Comparison of ENCODE assay signal across 8 cellular contexts in the genomic region with DNA sequence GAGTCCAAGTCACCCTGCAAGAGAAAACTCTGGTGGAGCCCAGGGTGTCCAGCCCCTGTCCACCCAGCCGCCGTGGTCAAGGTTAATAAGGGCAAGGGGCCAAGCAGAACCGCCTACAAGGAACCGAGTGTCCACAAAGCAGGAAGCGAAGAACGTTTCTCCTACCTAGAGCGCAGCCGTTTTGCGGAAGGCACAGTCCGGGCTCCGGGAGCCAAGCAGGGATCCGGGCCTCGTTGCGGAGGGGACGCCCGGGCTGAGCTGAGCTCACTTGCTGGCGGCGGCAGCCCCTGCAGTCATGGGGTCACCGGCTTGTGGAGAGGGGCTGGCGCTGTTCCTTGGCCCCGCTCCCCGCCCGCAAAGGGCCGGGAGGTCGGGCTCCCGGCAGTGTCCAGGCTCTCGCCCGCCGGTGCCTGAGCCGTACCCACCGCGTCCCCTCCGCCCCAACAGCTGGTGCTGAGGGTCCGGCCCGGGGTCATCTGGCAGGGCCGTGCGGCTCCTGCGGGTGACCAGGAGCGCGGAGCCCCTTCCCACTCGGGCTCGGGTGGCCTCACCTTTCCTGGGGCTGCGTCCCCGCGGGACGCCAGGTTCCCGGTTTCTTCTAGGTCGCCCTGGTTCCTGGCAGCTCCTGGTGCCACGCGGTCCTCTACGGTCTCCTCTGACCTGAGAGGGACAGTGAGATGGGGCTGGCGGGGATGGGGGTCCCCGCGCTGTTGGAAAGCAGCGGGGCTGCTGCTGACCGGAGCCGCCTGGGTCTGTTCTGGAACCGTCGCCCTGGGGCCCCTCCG. TPM values are rescaled to one million over a fixed set of nuclear protein-coding genes. Genes with fewer than 3 reads are reported as not detected.
DNase-seq lines count a peak whose midpoint lies in the region; ATAC-seq and TF ChIP-seq lines count a peak whose summit lies in the region.

No MANE protein-coding gene starts in this region.

- H3K4me3 ChIP-seq in AG10803 (ENCODE audit: low read length) (peak overlapping the region; percentile 52), HUES6 (ENCODE audit: low read depth, low read length) (peak overlapping the region; percentile 72), lung (peak overlapping the region; percentile 36), thymus (ENCODE audit: low read length) (peak overlapping the region; percentile 37)

- H3K9ac ChIP-seq in HUES6 (ENCODE audit: low read length), result peak overlapping the region; percentile 36

- peaks cover 13% of the 10 kb centered on the region for H3K9me3 Mint-ChIP-seq in dendritic cell treated with granulocyte-macrophage colony-stimulating factor and Interleukin-4, amounts not matched to agents 40 ng/mL and 50 ng/mL, for 4 days

- no peaks in the 10 kb centered on the region for H3K9me3 ChIP-seq in HUES6 (ENCODE audit: control insufficient read depth, insufficient read depth, low read depth, low read length)
- no peaks in the 10 kb centered on the region for H3K9me3 ChIP-seq in lung (ENCODE audit: control insufficient read depth in 2 of 2, insufficient read depth in 1 of 2, low read length in 1 of 2)
- H3K9me3 ChIP-seq in thymus (ENCODE audit: control insufficient read depth), result no peaks in the 10 kb centered on the region

- no peaks in the 10 kb centered on the region; the same call in 1 of the 2 replicates for H3K4me1 ChIP-seq in HUES6 (ENCODE audit: control insufficient read depth, insufficient read depth, low read length)
- peaks cover 0 to 11% of the 10 kb centered on the region in 2 donors for H3K4me1 ChIP-seq in lung (ENCODE audit: control insufficient read depth in 2 of 2, insufficient read depth in 2 of 2, low read length in 2 of 2)
- H3K4me1 ChIP-seq in thymus (ENCODE audit: control insufficient read depth, insufficient read depth, low read length), result peaks cover 2% of the 10 kb centered on the region

- H3K27ac ChIP-seq in HUES6 (ENCODE audit: low read depth, low read length) (no peak overlapping the region), lung (ENCODE audit: low read depth in 1 of 2, low read length in 1 of 2) (no peak overlapping the region), thymus (ENCODE audit: low read depth) (no peak overlapping the region)

- WGBS in lung, 2 donors, result 3 to 10% methylated on average over 54 to 60 of the region's 60 CpGs
- 4% methylated on average over 60 of the region's 60 CpGs for WGBS in thymus

- peaks cover 81% of the 10 kb centered on the region for H3K27me3 ChIP-seq in HUES6 (ENCODE audit: control insufficient read depth, insufficient read depth, low read length)
- no peaks in the 10 kb centered on the region for H3K27me3 ChIP-seq in lung (ENCODE audit: control insufficient read depth, insufficient read depth)
- H3K27me3 ChIP-seq in thymus (ENCODE audit: control insufficient read depth, insufficient read depth), result peaks cover 16% of the 10 kb centered on the region

- H3K27ac Mint-ChIP-seq in dendritic cell treated with granulocyte-macrophage colony-stimulating factor and Interleukin-4, amounts not matched to agents 40 ng/mL and 50 ng/mL, for 4 days, result peak overlapping the region; percentile 63

- peaks cover 11% of the 10 kb centered on the region for H3K4me1 Mint-ChIP-seq in dendritic cell treated with granulocyte-macrophage colony-stimulating factor and Interleukin-4, amounts not matched to agents 40 ng/mL and 50 ng/mL, for 4 days (ENCODE audit: low read depth)

- peak; percentile 51 for ATAC-seq in lung (ENCODE audit: insufficient read depth, low FRiP score)
- ATAC-seq in GM18520 (IDR thresholded peaks at IDR 0.05; ENCODE audit: unreplicated experiment), result no peak

- TF ChIP-seq CTCF in AG10803 (conservative IDR thresholded peaks at IDR 0.05; ENCODE audit: low read length), result no peak
- no peak for TF ChIP-seq CTCF in lung (IDR thresholded peaks at IDR 0.05; ENCODE audit: control extremely low read depth, extremely low read depth)

- intact Hi-C loops in dendritic cell treated with granulocyte-macrophage colony-stimulating factor and Interleukin-4, amounts not matched to agents 40 ng/mL and 50 ng/mL, for 4 days (cut with micrococcal nuclease), result no loop called here

- H3K36me3 ChIP-seq in HUES6 (ENCODE audit: control insufficient read depth, insufficient read depth, low read length) (no peaks in the 10 kb centered on the region), lung (ENCODE audit: control insufficient read depth in 2 of 2, insufficient read depth in 2 of 2, low read length in 2 of 2) (no peaks in the 10 kb centered on the region), thymus (ENCODE audit: control insufficient read depth, insufficient read depth) (no peaks in the 10 kb centered on the region)

- peak overlapping the region; percentile 79 for H3K4me3 Mint-ChIP-seq in dendritic cell treated with granulocyte-macrophage colony-stimulating factor and Interleukin-4, amounts not matched to agents 40 ng/mL and 50 ng/mL, for 4 days

- no peak for DNase-seq in AG10803 (ENCODE audit: low read depth)
- DNase-seq in lung (ENCODE audit: low spot score), result peak; percentile 62
- DNase-seq in ecto neural progenitor cell (ENCODE audit: low spot score), result no peak
- DNase-seq in A172 (ENCODE audit: low spot score), result no peak

- no peaks in the 10 kb centered on the region for H3K36me3 Mint-ChIP-seq in dendritic cell treated with granulocyte-macrophage colony-stimulating factor and Interleukin-4, amounts not matched to agents 40 ng/mL and 50 ng/mL, for 4 days (ENCODE audit: low read depth)

- peaks cover 63% of the 10 kb centered on the region for H3K27me3 Mint-ChIP-seq in dendritic cell treated with granulocyte-macrophage colony-stimulating factor and Interleukin-4, amounts not matched to agents 40 ng/mL and 50 ng/mL, for 4 days

RNA-seq across cellular contexts. Expression of a gene that starts 14.0 kb away (rescaled TPM):
- 10 to 100 TPM; 12.4 to 15.7 TPM for total RNA-seq in lung
- polyA plus RNA-seq in lung, result 1 to 10 TPM; 3.0 to 5.0 TPM
- 6.6 TPM for polyA plus RNA-seq in thymus
- total RNA-seq in A172 (2014; rRNA removed; shearing (Covaris generic)), result 17.1 and 18.0 TPM in 2 replicates
